In genomic region chr6:125155344-125155743, GRCh38 we compare ENCODE assay signal across 14 cellular contexts. TPM values are rescaled to one million over a fixed set of nuclear protein-coding genes. Genes with fewer than 3 reads are reported as not detected.
DNase-seq lines count a peak whose midpoint lies in the region; ATAC-seq and TF ChIP-seq lines count a peak whose summit lies in the region.
"Had no signal": no experiment of that assay in that cellular context is flagged by ENCODE, and none has a peak within 500 bp of the region (broad histone marks: within the 10 kb centered on the region; RNA-seq: fewer than 3 reads in every experiment).

No MANE protein-coding gene starts in this region.

- H3K27me3 ChIP-seq in left ventricle myocardium inferior (ENCODE audit: low read depth) (no peaks in the 10 kb centered on the region), heart left ventricle (peaks cover 0 to 15% (median 0%) of the 10 kb centered on the region in 9 donors), colonic mucosa (no peaks in the 10 kb centered on the region), neural progenitor cell (peaks cover 58% of the 10 kb centered on the region)

- H3K4me3 ChIP-seq in left ventricle myocardium inferior, result no peak overlapping the region
- no peak overlapping the region for H3K4me3 ChIP-seq in heart left ventricle
- no peak overlapping the region for H3K4me3 ChIP-seq in colonic mucosa
- no peak overlapping the region for H3K4me3 ChIP-seq in neural progenitor cell

- H3K9ac ChIP-seq in colonic mucosa (ENCODE audit: low read depth in 2 of 2, low read length in 2 of 2) (no peak overlapping the region), neural progenitor cell (no peak overlapping the region)

- WGBS in heart left ventricle, 4 donors, result 94 to 100% (median 97%) methylated on average over 2 of the region's 2 CpGs

- no peaks in the 10 kb centered on the region for H3K79me2 ChIP-seq in neural progenitor cell (ENCODE audit: low read depth)

- H3K27me3 Mint-ChIP-seq in neural progenitor cell (ENCODE audit: insufficient read depth, low read depth) (peaks cover 5% of the 10 kb centered on the region), type B pancreatic cell (no peaks in the 10 kb centered on the region)

- no peak overlapping the region for H3K27ac Mint-ChIP-seq in neural progenitor cell
- H3K27ac Mint-ChIP-seq in type B pancreatic cell, result peak overlapping the region; percentile 90
- H3K27ac Mint-ChIP-seq: activated CD8-positive, alpha-beta T cell treated with anti-CD3 and anti-CD28 coated beads, Interleukin-2, amount 10 ng/mL, durations not matched to agents 7 days and 5 days; activated naive CD8-positive, alpha-beta T cell treated with anti-CD3 and anti-CD28 coated beads, Interleukin-2, amount 50 U/mL, for 24 hours; IgD-negative memory B cell had no signal

- no peaks in the 10 kb centered on the region for H4K20me1 ChIP-seq in neural progenitor cell (ENCODE audit: low read depth)

- TF ChIP-seq POLR2A in heart left ventricle (IDR thresholded peaks at IDR 0.05), result no peak

- ATAC-seq in heart left ventricle (no peak), HG03108 (IDR thresholded peaks at IDR 0.05; ENCODE audit: unreplicated experiment) (no peak), HG03565 (IDR thresholded peaks at IDR 0.05; ENCODE audit: unreplicated experiment) (no peak), esophagus mucosa (no peak)
- ATAC-seq: activated CD8-positive, alpha-beta T cell treated with anti-CD3 and anti-CD28 coated beads, Interleukin-2, amount 10 ng/mL, durations not matched to agents 7 days and 5 days had no signal

- no peak overlapping the region for H3K4me2 ChIP-seq in neural progenitor cell

- no peaks in the 10 kb centered on the region for H3F3A ChIP-seq in neural progenitor cell (ENCODE audit: low read depth)

- peaks cover 6% of the 10 kb centered on the region for H3K9me3 ChIP-seq in left ventricle myocardium inferior (replicated peaks)
- H3K9me3 ChIP-seq in heart left ventricle, result peaks cover 0 to 9% (median 0%) of the 10 kb centered on the region in 12 donors
- no peaks in the 10 kb centered on the region for H3K9me3 ChIP-seq in colonic mucosa
- H3K9me3 ChIP-seq in neural progenitor cell (ENCODE audit: low read depth), result no peaks in the 10 kb centered on the region

- peak overlapping the region; percentile 74 for H3K27ac ChIP-seq in left ventricle myocardium inferior (replicated peaks)
- peak overlapping the region in 2 of 12 donors; percentile 51 to 89 for H3K27ac ChIP-seq in heart left ventricle
- H3K27ac ChIP-seq in colonic mucosa, result peak overlapping the region; percentile 11
- no peak overlapping the region for H3K27ac ChIP-seq in neural progenitor cell
- H3K27ac ChIP-seq: cardiac muscle cell had no signal

- no peak for TF ChIP-seq CTCF in left ventricle myocardium inferior (IDR thresholded peaks at IDR 0.05; ENCODE audit: borderline replicate concordance)
- TF ChIP-seq CTCF in heart left ventricle (IDR thresholded peaks at IDR 0.05), result no peak
- TF ChIP-seq CTCF in colonic mucosa (IDR thresholded peaks at IDR 0.05), result no peak
- no peak for TF ChIP-seq CTCF in neural progenitor cell (IDR thresholded peaks at IDR 0.05)
- no peak for TF ChIP-seq CTCF in type B pancreatic cell (conservative IDR thresholded peaks at IDR 0.05)

- intact Hi-C loops in left ventricle myocardium inferior (cut with micrococcal nuclease) (loop anchor here (10.0 kb wide), 1 partner anchor 149 kb away; the partner anchor contains the start of gene HDDC2), heart left ventricle (cut with DNase I) (loop anchor here in 5 of 10 donors (2.0 to 10.0 kb wide), 7 partner anchors 37 to 619 kb away; partner anchors contain the start of gene HDDC2 (in 1 of the 5)), colonic mucosa (cut with DNase I) (loop anchor here (10.0 kb wide), 1 partner anchor 599 kb away; no protein-coding TSS in a partner anchor)

- H3K36me3 Mint-ChIP-seq in neural progenitor cell (no peaks in the 10 kb centered on the region), type B pancreatic cell (peaks cover 17% of the 10 kb centered on the region)
- H3K36me3 Mint-ChIP-seq: IgD-negative memory B cell had no signal

- H3K4me3 Mint-ChIP-seq in neural progenitor cell, result peak overlapping the region; percentile 88
- peak overlapping the region; percentile 95 for H3K4me3 Mint-ChIP-seq in type B pancreatic cell

- H3K9me3 Mint-ChIP-seq in neural progenitor cell (peaks cover 7% of the 10 kb centered on the region), type B pancreatic cell (no peaks in the 10 kb centered on the region)
- H3K9me3 Mint-ChIP-seq: activated naive CD8-positive, alpha-beta T cell treated with anti-CD3 and anti-CD28 coated beads, Interleukin-2, amount 50 U/mL, for 24 hours had no signal

- no peaks in the 10 kb centered on the region for H3K36me3 ChIP-seq in left ventricle myocardium inferior
- H3K36me3 ChIP-seq in heart left ventricle, result no peaks in the 10 kb centered on the region
- no peaks in the 10 kb centered on the region for H3K36me3 ChIP-seq in colonic mucosa
- H3K36me3 ChIP-seq in neural progenitor cell, result no peaks in the 10 kb centered on the region
- H3K36me3 ChIP-seq: cardiac muscle cell had no signal

- H3K4me1 Mint-ChIP-seq in neural progenitor cell, result peaks cover 2% of the 10 kb centered on the region
- H3K4me1 Mint-ChIP-seq in type B pancreatic cell (ENCODE audit: unreplicated experiment), result peaks cover 14% of the 10 kb centered on the region

- no peak overlapping the region for H2AFZ ChIP-seq in neural progenitor cell (replicated peaks)

- H3K4me1 ChIP-seq in left ventricle myocardium inferior (peaks cover 27% of the 10 kb centered on the region), heart left ventricle (peaks cover 0 to 21% (median 10%) of the 10 kb centered on the region in 12 donors), colonic mucosa (no peaks in the 10 kb centered on the region), neural progenitor cell (no peaks in the 10 kb centered on the region)

- DNase-seq in left ventricle myocardium inferior (no peak), heart left ventricle (no peak), colonic mucosa (no peak), neural progenitor cell (ENCODE audit: low spot score) (no peak), type B pancreatic cell (ENCODE audit: extremely low spot score, unreplicated experiment) (no peak)
- DNase-seq: activated naive CD8-positive, alpha-beta T cell treated with anti-CD3 and anti-CD28 coated beads, Interleukin-2, amount 50 U/mL, for 24 hours; effector CD8-positive, alpha-beta T cell had no signal

RNA-seq across cellular contexts. Expression of gene TPD52L1, which starts 1.8 kb away (rescaled TPM):
- total RNA-seq in left ventricle myocardium inferior (64.0 TPM), heart left ventricle (100 to 1,000 TPM in 1 of 9 donors, 10 to 100 TPM in 8; 47.0 to 146 (median 74.2) TPM), colonic mucosa (10 to 100 TPM; 15.5 to 16.9 TPM), neural progenitor cell (ENCODE audit: low replicate concordance) (2.7 and 9.5 TPM in 2 replicates), type B pancreatic cell (ENCODE audit: low replicate concordance) (80.4 and 142 TPM in 2 replicates), esophagus mucosa (217 TPM)
- 10 to 100 TPM; 13.0 to 51.5 TPM for polyA plus RNA-seq in heart left ventricle
- total RNA-seq: activated CD8-positive, alpha-beta T cell treated with anti-CD3 and anti-CD28 coated beads, Interleukin-2, amount 10 ng/mL, durations not matched to agents 7 days and 5 days; T-helper 1 cell treated with Interleukin-12 subunit alpha and Interleukin-12 subunit beta and Interleukin-4 antibody, amounts not matched to agents 30 ng/mL and 1 ng/mL, for 36 hours had no signal
- polyA plus RNA-seq: IgD-negative memory B cell had no signal
